In the genomic region with DNA sequence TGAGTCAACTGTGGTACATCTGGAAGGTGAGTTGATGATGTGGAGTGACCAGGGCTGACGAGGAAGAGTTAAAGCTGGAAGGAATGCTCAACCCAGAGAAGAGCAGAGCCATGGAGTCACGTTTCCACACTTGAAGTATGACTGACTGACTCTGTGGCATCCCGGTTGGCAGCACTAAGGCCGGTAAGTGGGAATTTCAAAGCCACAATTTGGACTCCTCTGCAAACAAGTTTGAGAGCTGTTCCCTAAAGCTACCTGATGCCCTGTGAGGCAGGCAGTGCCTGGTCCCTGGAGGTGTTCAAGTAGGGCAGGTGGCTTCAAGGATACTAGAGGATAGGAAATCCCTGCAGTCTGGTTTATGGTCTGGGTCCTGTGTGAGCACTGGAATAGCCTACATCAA, we compare ENCODE assay signal across 8 cellular contexts.
DNase-seq lines count a peak whose midpoint lies in the region; ATAC-seq and TF ChIP-seq lines count a peak whose summit lies in the region.

No MANE protein-coding gene starts in this region.

- intact Hi-C loops in activated naive CD4-positive, alpha-beta T cell treated with anti-CD3 and anti-CD28 coated beads for 36 hours (cut with micrococcal nuclease) = loop anchor here (5.0 kb wide), 4 partner anchors 138 to 723 kb away; no protein-coding TSS in a partner anchor
- intact Hi-C loops in activated B cell treated with CpG ODN at 0.5 μM for 24 hours (cut with micrococcal nuclease) (loop anchor here (1.0 to 2.0 kb wide), 2 partner anchors 137 to 159 kb away; no protein-coding TSS in a partner anchor), left ventricle myocardium superior (cut with micrococcal nuclease) (no loop called here)

- H3K79me2 ChIP-seq in smooth muscle cell (ENCODE audit: low read depth) = no peaks in the 10 kb centered on the region

- H3K27me3 Mint-ChIP-seq in activated naive CD4-positive, alpha-beta T cell treated with anti-CD3 and anti-CD28 coated beads for 36 hours (ENCODE audit: low read depth) = no peaks in the 10 kb centered on the region
- H3K27me3 Mint-ChIP-seq in activated B cell treated with CpG ODN at 0.5 μM for 24 hours = no peaks in the 10 kb centered on the region

- H2AFZ ChIP-seq in smooth muscle cell (ENCODE audit: low read depth) = no peak overlapping the region

- CTCF ChIA-PET in activated naive CD4-positive, alpha-beta T cell treated with anti-CD3 and anti-CD28 coated beads for 36 hours (lab: Charles Lee) = interaction anchor here (1.0 to 1.8 kb wide), 7 partner anchors 17 to 51 kb away, joined by 3 to 5 read pairs (median 3); no protein-coding TSS in a partner anchor
- CTCF ChIA-PET in activated B cell treated with CpG ODN at 0.5 μM for 24 hours (lab: Charles Lee) (interaction anchor here (0.8 to 3.6 kb wide), 4 partner anchors 15 to 160 kb away, joined by 3 to 33 read pairs (median 8); no protein-coding TSS in a partner anchor), HEK293T (lab: Yijun Ruan, JAX) (interaction anchor here (1.3 to 1.6 kb wide), 3 partner anchors 9 to 21 kb away, joined by 4 to 6 read pairs (median 4); no protein-coding TSS in a partner anchor)

- H3K27me3 ChIP-seq in smooth muscle cell (ENCODE audit: low read depth) = no peaks in the 10 kb centered on the region

- H4K20me1 ChIP-seq in smooth muscle cell (ENCODE audit: low read depth) = no peaks in the 10 kb centered on the region

- H3K4me2 ChIP-seq in smooth muscle cell = peak overlapping the region; percentile 84

- peak overlapping the region; percentile 93 for H3K27ac ChIP-seq in smooth muscle cell (ENCODE audit: low read depth)

- peaks cover 20% of the 10 kb centered on the region for H3F3A ChIP-seq in smooth muscle cell (ENCODE audit: low read depth)

- peak overlapping the region; percentile 65 for H3K4me3 Mint-ChIP-seq in activated naive CD4-positive, alpha-beta T cell treated with anti-CD3 and anti-CD28 coated beads for 36 hours
- H3K4me3 Mint-ChIP-seq in activated B cell treated with CpG ODN at 0.5 μM for 24 hours = peak overlapping the region; percentile 85

- peak overlapping the region; percentile 83 for H3K9ac ChIP-seq in smooth muscle cell (ENCODE audit: low read depth)

- H3K4me3 ChIP-seq in smooth muscle cell = peak overlapping the region; percentile 45

- 47% methylated on average over 4 of the region's 4 CpGs for WGBS in smooth muscle cell (ENCODE audit: low lambda C conversion rate)

- H3K4me1 Mint-ChIP-seq in activated naive CD4-positive, alpha-beta T cell treated with anti-CD3 and anti-CD28 coated beads for 36 hours (ENCODE audit: low read depth) = peaks cover 44% of the 10 kb centered on the region
- H3K4me1 Mint-ChIP-seq in activated B cell treated with CpG ODN at 0.5 μM for 24 hours = peaks cover 11% of the 10 kb centered on the region

- H3K4me1 ChIP-seq in smooth muscle cell (ENCODE audit: low read depth) = peaks cover 20% of the 10 kb centered on the region

- H3K36me3 Mint-ChIP-seq in activated naive CD4-positive, alpha-beta T cell treated with anti-CD3 and anti-CD28 coated beads for 36 hours (ENCODE audit: low read depth) = no peaks in the 10 kb centered on the region
- peaks cover 20% of the 10 kb centered on the region for H3K36me3 Mint-ChIP-seq in activated B cell treated with CpG ODN at 0.5 μM for 24 hours (ENCODE audit: low read depth)

- no peaks in the 10 kb centered on the region for H3K9me3 ChIP-seq in smooth muscle cell (replicated peaks; ENCODE audit: low read depth)

- POLR2A ChIA-PET in activated B cell treated with CpG ODN at 0.5 μM for 24 hours (lab: Charles Lee) (interaction anchor here (0.9 kb wide), 1 partner anchor 138 kb away, joined by 3 read pairs; no protein-coding TSS in a partner anchor), HEK293T (lab: Yijun Ruan, JAX) (interaction anchor here (1.2 to 1.4 kb wide), 2 partner anchors 8 to 23 kb away, joined by 3 to 6 read pairs; no protein-coding TSS in a partner anchor)

- H3K9me3 Mint-ChIP-seq in activated naive CD4-positive, alpha-beta T cell treated with anti-CD3 and anti-CD28 coated beads for 36 hours = no peaks in the 10 kb centered on the region
- H3K9me3 Mint-ChIP-seq in activated B cell treated with CpG ODN at 0.5 μM for 24 hours = no peaks in the 10 kb centered on the region

- H3K36me3 ChIP-seq in smooth muscle cell (ENCODE audit: low read depth) = peaks cover 5% of the 10 kb centered on the region

- ATAC-seq in activated B cell treated with CpG ODN at 0.5 μM for 24 hours (ENCODE audit: low read depth) (no peak), left ventricle myocardium superior (peak; percentile 8)

- DNase-seq in activated naive CD4-positive, alpha-beta T cell treated with anti-CD3 and anti-CD28 coated beads for 36 hours = no peak
- no peak for DNase-seq in activated naive CD4-positive, alpha-beta T cell treated with anti-CD3 and anti-CD28 coated beads, Interleukin-2, amount 50 U/mL, for 16 hours
- DNase-seq in activated B cell treated with CpG ODN at 0.5 μM for 24 hours (no peak), left ventricle myocardium superior (peak; percentile 31), smooth muscle cell (lab: John Stamatoyannopoulos, UW; ENCODE audit: unreplicated experiment) (no peak), SHP77 (lab: John Stamatoyannopoulos, UW) (no peak), SIG-M5 treated with dmso at 0.1 percent for 504 hours (lab: John Stamatoyannopoulos, UW; ENCODE audit: unreplicated experiment) (no peak), HEK293T (ENCODE audit: extremely low spot score) (no peak)

- peak overlapping the region; percentile 53 for H3K27ac Mint-ChIP-seq in activated naive CD4-positive, alpha-beta T cell treated with anti-CD3 and anti-CD28 coated beads for 36 hours
- H3K27ac Mint-ChIP-seq in activated B cell treated with CpG ODN at 0.5 μM for 24 hours = no peak overlapping the region

- TF ChIP-seq CTCF in activated B cell treated with CpG ODN at 0.5 μM for 24 hours (IDR thresholded peaks at IDR 0.05) = no peak
- no peak for TF ChIP-seq CTCF in smooth muscle cell (IDR thresholded peaks at IDR 0.05; ENCODE audit: borderline replicate concordance, insufficient read depth, poor library complexity, severe bottlenecking)

TF ChIP-seq in HEK293T, 16 proteins besides CTCF, POLR2A, EP300 and RAD21:
- TF ChIP-seq, protein P1, sequence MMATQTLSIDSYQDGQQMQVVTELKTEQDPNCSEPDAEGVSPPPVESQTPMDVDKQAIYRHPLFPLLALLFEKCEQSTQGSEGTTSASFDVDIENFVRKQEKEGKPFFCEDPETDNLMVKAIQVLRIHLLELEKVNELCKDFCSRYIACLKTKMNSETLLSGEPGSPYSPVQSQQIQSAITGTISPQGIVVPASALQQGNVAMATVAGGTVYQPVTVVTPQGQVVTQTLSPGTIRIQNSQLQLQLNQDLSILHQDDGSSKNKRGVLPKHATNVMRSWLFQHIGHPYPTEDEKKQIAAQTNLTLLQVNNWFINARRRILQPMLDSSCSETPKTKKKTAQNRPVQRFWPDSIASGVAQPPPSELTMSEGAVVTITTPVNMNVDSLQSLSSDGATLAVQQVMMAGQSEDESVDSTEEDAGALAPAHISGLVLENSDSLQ (IDR thresholded peaks at IDR 0.05) = no peak
- TF ChIP-seq FOXA1 (IDR thresholded peaks at IDR 0.05) (no peak), BHLHE40 (IDR thresholded peaks at IDR 0.05; ENCODE audit: borderline replicate concordance) (no peak), SP1 (IDR thresholded peaks at IDR 0.05) (no peak), HDGF (IDR thresholded peaks at IDR 0.05; ENCODE audit: borderline replicate concordance) (no peak), TARDBP (IDR thresholded peaks at IDR 0.05) (no peak), FOXK2 (IDR thresholded peaks at IDR 0.05) (no peak), L3MBTL2 (conservative IDR thresholded peaks at IDR 0.05) (no peak), ZNF384 (IDR thresholded peaks at IDR 0.05) (no peak)
TF ChIP-seq in HEK293T: peak in this region for 0.
